Comparison of ENCODE assay signal across 5 cellular contexts in genomic region chr3:62300617-62301016, GRCh38.
"Had no signal": no experiment of that assay in that cellular context is flagged by ENCODE, and none has a peak within 500 bp of the region (broad histone marks: within the 10 kb centered on the region; RNA-seq: fewer than 3 reads in every experiment).

No MANE protein-coding gene starts in this region.

- FAIRE-seq: HTR-8/SVneo had no signal

- DNase-seq: KBM-7, KG1 had no signal

- H3K9ac ChIP-seq: KMS-11 had no signal

- H3K27ac ChIP-seq: HL-60, KMS-11 had no signal

- H3K4me2 ChIP-seq: KMS-11 had no signal
